In the genomic region with DNA sequence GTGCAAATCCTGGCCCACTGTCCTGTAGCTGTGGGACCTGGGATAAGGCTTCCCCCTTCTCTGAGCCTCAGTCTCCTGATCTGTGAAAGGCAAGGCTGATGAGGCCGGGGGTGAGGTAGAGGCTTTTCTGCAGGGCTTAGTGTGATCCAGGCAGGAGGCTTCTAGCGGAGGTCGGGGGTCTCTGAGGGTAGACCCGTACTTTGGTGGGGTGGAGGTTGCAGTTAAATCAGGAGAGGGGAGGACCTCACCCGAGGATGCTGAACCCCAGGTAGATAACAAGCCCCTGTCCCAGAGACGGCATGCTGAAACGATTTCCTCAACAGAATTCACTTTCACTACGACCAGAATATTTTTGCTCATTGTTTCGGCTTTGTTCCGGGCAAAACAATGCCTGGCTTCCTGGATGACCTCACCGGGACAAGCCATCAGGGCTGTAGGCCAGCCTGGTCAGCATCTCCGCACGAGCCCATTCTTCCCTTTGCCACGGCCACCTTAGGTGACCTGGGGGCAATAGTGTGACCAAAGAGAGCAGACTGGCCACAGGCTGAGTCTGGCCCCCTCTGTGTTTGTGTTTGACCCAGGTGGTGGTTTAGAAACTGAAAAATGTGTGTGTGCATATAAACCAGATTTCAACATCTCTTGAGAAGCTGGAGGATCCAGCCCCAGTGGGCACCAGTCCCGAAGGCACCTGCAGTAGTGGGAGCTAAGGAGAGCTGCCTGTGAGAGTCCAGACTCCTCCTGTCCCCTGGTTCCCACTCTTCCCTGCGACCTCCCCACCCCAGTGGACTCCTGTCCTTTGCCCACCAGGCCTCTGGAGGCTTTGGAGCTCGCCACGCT, we compare ENCODE assay signal across 8 cellular contexts. TPM values are rescaled to one million over a fixed set of nuclear protein-coding genes. Genes with fewer than 3 reads are reported as not detected.
DNase-seq lines count a peak whose midpoint lies in the region; FAIRE-seq and TF ChIP-seq lines count a peak whose summit lies in the region.

No MANE protein-coding gene starts in this region.

- H2BK15ac ChIP-seq in H1 (ENCODE audit: low read length), result no peak overlapping the region

- H3K27ac Mint-ChIP-seq in CD4-positive, alpha-beta memory T cell, result peak overlapping the region in 6 of 7 donors; percentile 89 to 100 (median 97)
- peak overlapping the region; percentile 24 for H3K27ac Mint-ChIP-seq in progenitor cell of endocrine pancreas

- peak overlapping the region; percentile 75; the same call in 1 of the 2 replicates for H2BK20ac ChIP-seq in H1 (ENCODE audit: low read length)

- TF ChIP-seq EP300 in H1 (IDR thresholded peaks at IDR 0.05; ENCODE audit: borderline replicate concordance in 1 of 2, low read depth in 2 of 2, low read length in 2 of 2), result no peak

- H3K27me3 Mint-ChIP-seq in CD4-positive, alpha-beta memory T cell, result no peaks in the 10 kb centered on the region
- H3K27me3 Mint-ChIP-seq in progenitor cell of endocrine pancreas, result no peaks in the 10 kb centered on the region

- H3K4me2 ChIP-seq in Loucy (ENCODE audit: low read depth, low read length, poor library complexity, severe bottlenecking) (peak overlapping the region; percentile 15), H1 (ENCODE audit: insufficient read depth in 1 of 2, low read depth in 2 of 2, low read length in 2 of 2) (no peak overlapping the region)

- peak in 1 of 5 donors; percentile 33 for DNase-seq in CD4-positive, alpha-beta memory T cell
- DNase-seq in H1 (ENCODE audit: low read depth in 1 of 2, low spot score in 2 of 2), result no peak
- no peak for DNase-seq in progenitor cell of endocrine pancreas (ENCODE audit: low spot score, unreplicated experiment)
- DNase-seq in activated effector memory CD4-positive, alpha-beta T cell treated with anti-CD3 and anti-CD28 coated beads, Interleukin-2, amount 50 U/mL, for 16 hours, result no peak
- no peak for DNase-seq in stimulated activated CD4-positive, alpha-beta T cell treated with anti-CD3 and anti-CD28 coated beads, Interleukin-1b, Interleukin-23, amount 100 ng/mL, for 48 hours
- DNase-seq in NCI-H774 (lab: John Stamatoyannopoulos, UW), result no peak
- no peak for DNase-seq in NCI-H446 (lab: John Stamatoyannopoulos, UW)

- H3K23ac ChIP-seq in H1 (ENCODE audit: insufficient read length), result no peak overlapping the region

- H2BK12ac ChIP-seq in H1 (ENCODE audit: low read depth, low read length), result no peak overlapping the region

- peaks cover 46 to 81% (median 71%) of the 10 kb centered on the region in 4 donors for H3K4me1 Mint-ChIP-seq in CD4-positive, alpha-beta memory T cell
- H3K4me1 Mint-ChIP-seq in progenitor cell of endocrine pancreas (ENCODE audit: low read depth), result peaks cover 8% of the 10 kb centered on the region

- WGBS in H1 (ENCODE audit: extremely low coverage in 1 of 2, insufficient coverage in 1 of 2, insufficient read length in 1 of 2, insufficient replicate concordance in 2 of 2, low coverage in 1 of 2, low lambda C conversion rate in 2 of 2, missing lambda C conversion rate in 1 of 2), 2 experiments, result 88% methylated on average over 17 of the region's 18 CpGs; no CpG with 5 or more reads in 1 of the 2 experiments

- intact Hi-C loops in CD4-positive, alpha-beta memory T cell (cut with micrococcal nuclease), result no loop called here

- no peaks in the 10 kb centered on the region for H3K36me3 ChIP-seq in CD4-positive, alpha-beta memory T cell (ENCODE audit: insufficient read depth, low read length)
- no peaks in the 10 kb centered on the region for H3K36me3 ChIP-seq in Loucy (ENCODE audit: insufficient read depth, low read length)
- H3K36me3 ChIP-seq in H1 (ENCODE audit: control insufficient read depth in 2 of 4, insufficient read depth in 4 of 4, low read length in 3 of 4), result no peaks in the 10 kb centered on the region

- no peaks in the 10 kb centered on the region for H3K9me2 ChIP-seq in Loucy (replicated peaks; ENCODE audit: low read depth, low read length)

- H3K4me1 ChIP-seq in CD4-positive, alpha-beta memory T cell (ENCODE audit: insufficient read depth, low read length), result peaks cover 79% of the 10 kb centered on the region
- peaks cover 50% of the 10 kb centered on the region for H3K4me1 ChIP-seq in Loucy (ENCODE audit: insufficient read depth, low read length, poor library complexity, severe bottlenecking)
- peaks cover 5 to 21% (median 13%) of the 10 kb centered on the region in 4 experiments for H3K4me1 ChIP-seq in H1 (replicated peaks in 1 of 4; ENCODE audit: control insufficient read depth in 3 of 4, insufficient read depth in 4 of 4, low read length in 3 of 4)

- no peak overlapping the region for H4K5ac ChIP-seq in H1 (ENCODE audit: insufficient read length, low read depth, low read length)

- peaks cover 12% of the 10 kb centered on the region; the same call in 1 of the 2 replicates for H3F3A ChIP-seq in Loucy (ENCODE audit: low read depth)

- H3K9me3 ChIP-seq in CD4-positive, alpha-beta memory T cell (ENCODE audit: control insufficient read depth in 1 of 2, low read length in 2 of 2), result no peaks in the 10 kb centered on the region
- H3K9me3 ChIP-seq in Loucy (ENCODE audit: insufficient read depth, low read depth, low read length) (no peaks in the 10 kb centered on the region), H1 (ENCODE audit: insufficient read depth in 2 of 2, low read depth in 1 of 2, low read length in 1 of 2) (no peaks in the 10 kb centered on the region)

- no peak overlapping the region for H3K4me3 ChIP-seq in CD4-positive, alpha-beta memory T cell (ENCODE audit: low read length in 2 of 2)
- H3K4me3 ChIP-seq in Loucy (ENCODE audit: low read length, poor library complexity, severe bottlenecking) (no peak overlapping the region), H1 (ENCODE audit: extremely low read depth in 1 of 4, insufficient read depth in 2 of 4, low read depth in 3 of 4, low read length in 4 of 4) (no peak overlapping the region)

- H3K23me2 ChIP-seq in H1 (ENCODE audit: low read depth, low read length), result no peaks in the 10 kb centered on the region

- H3K79me1 ChIP-seq in H1 (ENCODE audit: low read depth, low read length), result peaks cover 28% of the 10 kb centered on the region

- no peak overlapping the region for H3K56ac ChIP-seq in H1 (replicated peaks; ENCODE audit: insufficient read length, low read depth, low read length)

- no peak overlapping the region for H3K14ac ChIP-seq in H1 (ENCODE audit: insufficient read length)

- peaks cover 66% of the 10 kb centered on the region; the same call in 1 of the 2 replicates for H3K79me2 ChIP-seq in Loucy (ENCODE audit: insufficient read depth, low read length)
- H3K79me2 ChIP-seq in H1 (ENCODE audit: control insufficient read depth in 1 of 2, insufficient read depth in 2 of 2, low read length in 2 of 2), result peaks cover 3 to 77% of the 10 kb centered on the region in 2 experiments; a peak in 3 of 4 replicates

- H2BK5ac ChIP-seq in H1 (ENCODE audit: low read depth, low read length), result peak overlapping the region; percentile 38; the same call in 1 of the 2 replicates

- H2AFZ ChIP-seq in Loucy (ENCODE audit: low read length), result no peak overlapping the region
- no peak overlapping the region for H2AFZ ChIP-seq in H1 (ENCODE audit: low read length)

- H3K9me3 Mint-ChIP-seq in CD4-positive, alpha-beta memory T cell, result no peaks in the 10 kb centered on the region
- no peaks in the 10 kb centered on the region for H3K9me3 Mint-ChIP-seq in progenitor cell of endocrine pancreas (ENCODE audit: low read depth)

- no peak for FAIRE-seq in H1 (lab: Jason Lieb, UNC)

- no peak overlapping the region for H2BK120ac ChIP-seq in H1 (replicated peaks; ENCODE audit: low read depth, low read length)

- no peak overlapping the region for H2AK5ac ChIP-seq in H1 (ENCODE audit: low read depth, low read length)

- peak overlapping the region; percentile 31 for H3K9ac ChIP-seq in Loucy (ENCODE audit: low read depth, low read length, poor library complexity, severe bottlenecking)
- no peak overlapping the region for H3K9ac ChIP-seq in H1 (replicated peaks in 1 of 4; ENCODE audit: extremely low read depth in 1 of 4, low read depth in 3 of 4, low read length in 3 of 4)

- H3K27ac ChIP-seq in CD4-positive, alpha-beta memory T cell (ENCODE audit: low read depth, low read length), result peak overlapping the region; percentile 98
- H3K27ac ChIP-seq in H1 (ENCODE audit: low read depth, low read length), result no peak overlapping the region; the same call in 1 of the 2 replicates

- H3K27me3 ChIP-seq in CD4-positive, alpha-beta memory T cell (ENCODE audit: insufficient read depth, low read length), result no peaks in the 10 kb centered on the region
- no peaks in the 10 kb centered on the region for H3K27me3 ChIP-seq in Loucy (ENCODE audit: insufficient read depth, low read length, poor library complexity, severe bottlenecking)
- no peaks in the 10 kb centered on the region for H3K27me3 ChIP-seq in H1 (replicated peaks in 1 of 4; ENCODE audit: control insufficient read depth in 3 of 4, extremely low read depth in 1 of 4, insufficient read depth in 3 of 4, low read length in 3 of 4)

- TF ChIP-seq CTCF in Loucy (conservative IDR thresholded peaks at IDR 0.05; ENCODE audit: low read length) (no peak), H1 (IDR thresholded peaks at IDR 0.05; ENCODE audit: control extremely low read depth in 1 of 3, insufficient read depth in 1 of 3, low read depth in 1 of 3, low read length in 3 of 3) (no peak), progenitor cell of endocrine pancreas (IDR thresholded peaks at IDR 0.05; ENCODE audit: unreplicated experiment) (no peak)

- H4K20me1 ChIP-seq in Loucy (ENCODE audit: insufficient read depth, low read length, poor library complexity, severe bottlenecking) (peaks cover 15% of the 10 kb centered on the region), H1 (replicated peaks in 1 of 2; ENCODE audit: control insufficient read depth in 1 of 2, insufficient read depth in 2 of 2, low read length in 2 of 2) (peaks cover 17 to 53% of the 10 kb centered on the region in 2 experiments)

- H4K91ac ChIP-seq in H1 (replicated peaks; ENCODE audit: insufficient read length, low read length), result no peak overlapping the region

- no peak overlapping the region for H3K18ac ChIP-seq in H1 (ENCODE audit: extremely low read depth, low read length)

- TF ChIP-seq POLR2A in H1 (IDR thresholded peaks at IDR 0.05; ENCODE audit: control extremely low read depth in 1 of 2, low read depth in 2 of 2, low read length in 2 of 2), result no peak

- H3K36me3 Mint-ChIP-seq in CD4-positive, alpha-beta memory T cell, result peaks cover 0 to 1% of the 10 kb centered on the region in 2 donors
- no peaks in the 10 kb centered on the region for H3K36me3 Mint-ChIP-seq in progenitor cell of endocrine pancreas (ENCODE audit: insufficient read depth)

- CTCF ChIA-PET in CD4-positive, alpha-beta memory T cell (lab: Charles Lee; ENCODE audit: partially characterized antibody), result interaction anchor here (0.8 to 4.7 kb wide), 4 partner anchors 26 to 36 kb away, joined by 3 to 17 read pairs (median 8); partner anchors contain the start of gene SLC6A6
- CTCF ChIA-PET in H1 (lab: Charles Lee; ENCODE audit: partially characterized antibody), result interaction anchor here (0.7 to 2.0 kb wide), 10 partner anchors 17 to 174 kb away, joined by 3 to 5 read pairs (median 3); no protein-coding TSS in a partner anchor

- no peak overlapping the region for H3K4ac ChIP-seq in H1 (replicated peaks; ENCODE audit: insufficient read length, low read depth, low read length)

- H4K8ac ChIP-seq in H1 (ENCODE audit: extremely low read depth, insufficient read depth, low read length), result no peak overlapping the region

- no peak for TF ChIP-seq RAD21 in H1 (IDR thresholded peaks at IDR 0.05 in 1 of 2, conservative IDR thresholded peaks at IDR 0.05 in 1 of 2; ENCODE audit: low read depth in 2 of 2, low read length in 2 of 2)

- POLR2A ChIA-PET in CD4-positive, alpha-beta memory T cell (lab: Charles Lee; ENCODE audit: partially characterized antibody), result interaction anchor here (1.8 to 18.6 kb wide), 2 partner anchors 11 to 32 kb away, joined by 9 to 394 read pairs; partner anchors contain the start of gene SLC6A6
- POLR2A ChIA-PET in H1 (lab: Charles Lee; ENCODE audit: partially characterized antibody), result no interaction called here

- H3K4me3 Mint-ChIP-seq in CD4-positive, alpha-beta memory T cell, result peak overlapping the region in 6 of 8 donors; percentile 17 to 69 (median 54)
- H3K4me3 Mint-ChIP-seq in progenitor cell of endocrine pancreas (ENCODE audit: low read depth), result no peak overlapping the region

RNA-seq across cellular contexts. Expression of gene SLC6A6, which starts 33.0 kb away (rescaled TPM):
- 10 to 100 TPM; 50.6 to 51.8 TPM for total RNA-seq in CD4-positive, alpha-beta memory T cell
- polyA plus RNA-seq in CD4-positive, alpha-beta memory T cell, result 1 to 10 TPM; 3.8 to 8.8 TPM
- 140 and 144 TPM in 2 replicates for total RNA-seq in H1 (2021; fragmentation: NEBNext Ultra II Directional; extraction: Animal tissue kit (Norgen Biotek cat#: 25700))
- polyA plus RNA-seq in H1 (2011; rRNA removed), result 66.2 and 77.8 TPM in 2 replicates
- polyA plus RNA-seq in H1 (2011; cell fraction: cytosol; rRNA removed), result 69.0 TPM
- 164 TPM for polyA plus RNA-seq in H1 (2011; cell fraction: nucleus; rRNA removed)
- polyA plus RNA-seq in H1 (2012, experiment 1 of 2), result 61.4 to 78.1 TPM (median 74.2 TPM) in 4 replicates
- 45.2 TPM for polyA plus RNA-seq in H1 (2012, experiment 2 of 2)
- 158 TPM for polyA plus RNA-seq in H1 (2013, experiment 1 of 2)
- polyA plus RNA-seq in H1 (2013, experiment 2 of 2), result 135 TPM
- polyA minus RNA-seq in H1 (2011; rRNA and poly(A)+ RNA removed), result 242 and 245 TPM in 2 replicates
- 135 TPM for polyA minus RNA-seq in H1 (2011; cell fraction: cytosol; rRNA and poly(A)+ RNA removed)
- polyA minus RNA-seq in H1 (2011; cell fraction: nucleus; rRNA and poly(A)+ RNA removed), result 104 TPM
- 23.8 and 28.1 TPM in 2 replicates for total RNA-seq in progenitor cell of endocrine pancreas
